28 cellular contexts compared by ENCODE assay signal in genomic region chr9:128138001-128138400, GRCh38. TPM values are rescaled to one million over a fixed set of nuclear protein-coding genes. Genes with fewer than 3 reads are reported as not detected.
DNase-seq lines count a peak whose midpoint lies in the region; ATAC-seq, FAIRE-seq and TF ChIP-seq lines count a peak whose summit lies in the region.
"Had no signal": no experiment of that assay in that cellular context is flagged by ENCODE, and none has a peak within 500 bp of the region (broad histone marks: within the 10 kb centered on the region; RNA-seq: fewer than 3 reads in every experiment).

No MANE protein-coding gene starts in this region.

- no CpG with 5 or more reads among the region's 3 CpGs for WGBS in right lobe of liver (ENCODE audit: insufficient coverage, low coverage, low lambda C conversion rate, missing lambda C conversion rate)
- WGBS in spleen, 5 donors: 74 to 95% (median 84%) methylated on average over 3 of the region's 3 CpGs

- DNase-seq in GM13976 (ENCODE audit: low spot score) (peak; percentile 5), Panc1 (ENCODE audit: low read depth, low spot score) (no peak), right lobe of liver (peak; percentile 24 to 52 (median 42)), spleen (peak; percentile 23), C1 segment of cervical spinal cord (lab: John Stamatoyannopoulos, UW) (no peak), GM12891 (ENCODE audit: insufficient read length, low spot score) (no peak)
- DNase-seq: activated CD8-positive, alpha-beta memory T cell treated with anti-CD3 and anti-CD28 coated beads for 24 hours; amygdala; gastrocnemius medialis; GOT3; HFFc6; KG1; mammary epithelial cell; MM.1S; NCI-H1417; NCI-H2029; NCI-H524 treated with DMSO at 0.1 percent for 48 hours; SIG-M5; stimulated activated CD4-positive, alpha-beta T cell treated with anti-CD3 and anti-CD28 coated beads, Interleukin-2, amount 100 ng/mL, for 48 hours; thyroid gland had no signal

- H3K4me3 ChIP-seq in Panc1 (ENCODE audit: low read depth in 2 of 2, low read length in 2 of 2) (no peak overlapping the region), right lobe of liver (no peak overlapping the region), spleen (no peak overlapping the region)
- H3K4me3 ChIP-seq: BLaER1, breast epithelium, gastrocnemius medialis, hepatocyte, right atrium auricular region, thyroid gland, vagina had no signal

- no peaks in the 10 kb centered on the region for H3K4me1 ChIP-seq in Panc1 (ENCODE audit: control insufficient read depth, insufficient read depth, low read length)
- H3K4me1 ChIP-seq in right lobe of liver: no peaks in the 10 kb centered on the region
- peaks cover 0 to 12% (median 2%) of the 10 kb centered on the region in 6 donors for H3K4me1 ChIP-seq in spleen
- H3K4me1 ChIP-seq: breast epithelium, gastrocnemius medialis, parathyroid adenoma, right atrium auricular region, thyroid gland, vagina had no signal

- intact Hi-C loops in Panc1 (cut with micrococcal nuclease; ENCODE audit: unreplicated experiment) (no loop called here), right lobe of liver (cut with DNase I) (no loop called here), spleen (cut with DNase I; ENCODE audit: low total_unique reads) (no loop called here)

- CTCF ChIA-PET in Panc1 (lab: Charles Lee): no interaction called here

- no peak for TF ChIP-seq CTCF in GM13976 (IDR thresholded peaks at IDR 0.05; ENCODE audit: borderline replicate concordance, control extremely low read depth, extremely low read depth, insufficient read depth, missing control alignments)
- no peak for TF ChIP-seq CTCF in Panc1 (IDR thresholded peaks at IDR 0.05)
- no peak for TF ChIP-seq CTCF in right lobe of liver (IDR thresholded peaks at IDR 0.05)
- TF ChIP-seq CTCF in spleen (IDR thresholded peaks at IDR 0.05 in 8 of 11, conservative IDR thresholded peaks at IDR 0.05 in 3 of 11): no peak

- no peaks in the 10 kb centered on the region for H3K9me3 ChIP-seq in Panc1 (ENCODE audit: control insufficient read depth, insufficient read depth, low read depth, low read length)
- H3K9me3 ChIP-seq in right lobe of liver: no peaks in the 10 kb centered on the region
- no peaks in the 10 kb centered on the region for H3K9me3 ChIP-seq in spleen
- H3K9me3 ChIP-seq: BLaER1, gastrocnemius medialis, thyroid gland, vagina had no signal

- POLR2A ChIA-PET in Panc1 (lab: Charles Lee): no interaction called here

- H3K27me3 ChIP-seq in Panc1 (ENCODE audit: control insufficient read depth, insufficient read depth, low read length) (no peaks in the 10 kb centered on the region), right lobe of liver (no peaks in the 10 kb centered on the region), spleen (replicated peaks in 1 of 7) (no peaks in the 10 kb centered on the region)
- H3K27me3 ChIP-seq: breast epithelium, gastrocnemius medialis, hepatocyte, right atrium auricular region, thyroid gland, vagina had no signal

- TF ChIP-seq POLR2A in right lobe of liver (IDR thresholded peaks at IDR 0.05) (no peak), spleen (IDR thresholded peaks at IDR 0.05) (no peak), GM12891 (IDR thresholded peaks at IDR 0.05; ENCODE audit: low read depth, low read length) (no peak)

- BruUV-seq in Panc1 (replicated peaks; lab: Mats Ljungman, UMichigan): no TSS peak

- in situ Hi-C loops in GM13976 (cut with MboI; ENCODE audit: low sequenced_read_pairs, unreplicated experiment) (no loop called here), Panc1 (cut with HindIII; ENCODE audit: low pct_unique_long_range_greater_than_20kb, low sequenced_read_pairs) (no loop called here)

- ATAC-seq in Panc1 (peak; percentile 34; the same call in 1 of the 2 replicates), right lobe of liver (peak; percentile 20 to 74 (median 56)), HG02642 (IDR thresholded peaks at IDR 0.05; ENCODE audit: poor library complexity, unreplicated experiment) (no peak)
- ATAC-seq: gastrocnemius medialis had no signal

- H3K36me3 ChIP-seq in Panc1 (ENCODE audit: control insufficient read depth, insufficient read depth, low read length) (no peaks in the 10 kb centered on the region), right lobe of liver (no peaks in the 10 kb centered on the region), spleen (no peaks in the 10 kb centered on the region)
- H3K36me3 ChIP-seq: BLaER1, breast epithelium, gastrocnemius medialis, right atrium auricular region, thyroid gland, vagina had no signal

- FAIRE-seq in GM12891 (lab: Jason Lieb, UNC): no peak

- H3K27ac ChIP-seq in Panc1 (ENCODE audit: low read length) (no peak overlapping the region), right lobe of liver (no peak overlapping the region), spleen (no peak overlapping the region)
- H3K27ac ChIP-seq: BLaER1, breast epithelium, gastrocnemius medialis, hepatocyte, parathyroid adenoma, right atrium auricular region, thyroid gland, vagina had no signal

TF ChIP-seq in GM12891, 5 proteins besides CTCF, POLR2A, EP300 and RAD21:
- TF ChIP-seq PAX5 (IDR thresholded peaks at IDR 0.05; ENCODE audit: insufficient read depth, low read length, severe bottlenecking): no peak
- no peak for TF ChIP-seq SPI1 (IDR thresholded peaks at IDR 0.05; ENCODE audit: low read depth, low read length)
- no peak for TF ChIP-seq POLR2AphosphoS5 (IDR thresholded peaks at IDR 0.05; ENCODE audit: low read depth, low read length)
- no peak for TF ChIP-seq TAF1 (IDR thresholded peaks at IDR 0.05; ENCODE audit: low read depth, low read length)
- TF ChIP-seq POU2F2 (IDR thresholded peaks at IDR 0.05; ENCODE audit: low read depth, low read length): no peak

RNA-seq across cellular contexts. Expression of gene PTGES2, which starts 10.5 kb away (rescaled TPM):
- total RNA-seq in Panc1 (2021; ENCODE audit: unreplicated experiment): 76.8 TPM
- polyA plus RNA-seq in Panc1 (2012; ENCODE audit: insufficient read length): 151 TPM
- 10 to 100 TPM; 27.2 to 67.2 (median 30.5) TPM for total RNA-seq in right lobe of liver
- 10 to 100 TPM; 45.2 to 66.6 (median 58.5) TPM for total RNA-seq in spleen
- polyA plus RNA-seq in spleen: 10 to 100 TPM; 45.8 to 71.2 (median 54.0) TPM
- 45.3 TPM for polyA plus RNA-seq in GM12891 (2012; ENCODE audit: low read depth, missing spikeins)

RNA-seq across cellular contexts. Expression of gene LCN2, which starts 11.3 kb away (rescaled TPM):
- total RNA-seq in Panc1 (2021; ENCODE audit: unreplicated experiment): 1.0 TPM
- polyA plus RNA-seq in Panc1 (2012; ENCODE audit: insufficient read length): not detected
- total RNA-seq in right lobe of liver: 10 to 100 TPM in 4 of 6 experiments, 1 to 10 TPM in 2; 2.7 to 81.8 (median 18.1) TPM
- total RNA-seq in spleen: 100 to 1,000 TPM in 1 of 7 donors, 10 to 100 TPM in 5, 1 to 10 TPM in 1; 7.7 to 218 (median 20.3) TPM
- 10 to 100 TPM; 10.7 to 17.5 (median 13.3) TPM for polyA plus RNA-seq in spleen
- not detected for polyA plus RNA-seq in GM12891 (2012; ENCODE audit: low read depth, missing spikeins)
- total RNA-seq: HFFc6, right atrium auricular region had no signal
- polyA plus RNA-seq: neural cell had no signal

RNA-seq across cellular contexts. Expression of gene BBLN, which starts 22.1 kb away (rescaled TPM):
- 48.5 TPM for total RNA-seq in Panc1 (2021; ENCODE audit: unreplicated experiment)
- polyA plus RNA-seq in Panc1 (2012; ENCODE audit: insufficient read length): 62.5 TPM
- 100 to 1,000 TPM in 2 of 6 experiments, 10 to 100 TPM in 4; 13.5 to 192 (median 17.7) TPM for total RNA-seq in right lobe of liver
- total RNA-seq in spleen: 100 to 1,000 TPM in 3 of 7 donors, 10 to 100 TPM in 4; 43.5 to 220 (median 59.2) TPM
- polyA plus RNA-seq in spleen: 100 to 1,000 TPM; 152 to 201 (median 178) TPM
- polyA plus RNA-seq in GM12891 (2012; ENCODE audit: low read depth, missing spikeins): 135 TPM

RNA-seq across cellular contexts. Expression of gene CIZ1, which starts 53.4 kb away (rescaled TPM):
- 111 TPM for total RNA-seq in Panc1 (2021; ENCODE audit: unreplicated experiment)
- polyA plus RNA-seq in Panc1 (2012; ENCODE audit: insufficient read length): 78.0 TPM
- total RNA-seq in right lobe of liver: 10 to 100 TPM; 15.9 to 33.5 (median 24.0) TPM
- total RNA-seq in spleen: 10 to 100 TPM; 61.9 to 98.2 (median 89.2) TPM
- 10 to 100 TPM; 24.7 to 50.0 (median 34.5) TPM for polyA plus RNA-seq in spleen
- 43.1 TPM for polyA plus RNA-seq in GM12891 (2012; ENCODE audit: low read depth, missing spikeins)

Comparison
In these comparisons a context has a peak if more than half of its experiments do, and no peak if none do; other contexts are left out.
1. DNase-seq: peak in GM13976 (single experiment), right lobe of liver (3 of 3) and spleen (single experiment); none in Panc1 (single experiment), C1 segment of cervical spinal cord (0 of 14) and GM12891 (single experiment).